Comparison of ENCODE assay signal across 17 cellular contexts in the genomic region with DNA sequence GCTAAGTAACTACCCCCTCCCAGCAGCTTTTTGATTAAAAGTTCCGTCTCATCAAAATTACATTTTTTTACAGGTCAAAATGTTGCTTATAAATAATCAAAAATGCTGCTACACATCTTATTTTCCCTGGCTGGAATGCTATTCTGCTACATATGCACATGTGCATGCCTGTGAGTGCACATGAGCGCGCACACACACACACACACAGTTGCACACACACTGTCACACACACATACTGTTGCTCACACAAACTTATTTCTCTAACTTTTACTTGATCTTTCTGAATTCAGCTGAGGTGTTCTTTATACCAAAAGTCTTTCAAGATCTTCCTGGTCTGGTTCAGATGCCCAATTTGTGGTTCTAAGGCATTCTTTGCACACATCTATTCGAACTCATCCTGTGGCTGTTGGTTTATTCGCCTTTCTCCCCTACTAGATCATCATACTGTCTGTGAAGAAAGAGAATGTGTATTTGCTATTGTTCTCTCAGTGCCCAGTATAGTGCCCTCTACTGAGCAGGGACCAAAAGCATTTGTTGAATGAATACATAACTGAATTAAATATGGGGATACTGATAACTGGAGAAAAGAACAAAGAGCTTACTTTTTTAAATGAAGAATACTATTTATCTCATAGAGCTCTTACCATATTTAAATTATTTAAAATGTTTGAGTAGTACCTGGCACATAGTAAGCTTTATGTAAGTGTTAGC.
DNase-seq lines count a peak whose midpoint lies in the region; ATAC-seq, FAIRE-seq and TF ChIP-seq lines count a peak whose summit lies in the region.
"Had no signal": no experiment of that assay in that cellular context is flagged by ENCODE, and none has a peak within 500 bp of the region (broad histone marks: within the 10 kb centered on the region; RNA-seq: fewer than 3 reads in every experiment).

No MANE protein-coding gene starts in this region.

- H2AFZ ChIP-seq in GM12878 (ENCODE audit: control insufficient read depth, low read depth, low read length) = no peak overlapping the region
- H2AFZ ChIP-seq: PC-9 had no signal

- TF ChIP-seq RAD21 in GM12878 (IDR thresholded peaks at IDR 0.05; ENCODE audit: insufficient read depth, low read depth, low read length) = no peak

- no peaks in the 10 kb centered on the region for H3K36me3 ChIP-seq in DOHH2 (ENCODE audit: control insufficient read depth, low read length)
- H3K36me3 ChIP-seq in GM12878 (ENCODE audit: control insufficient read depth in 2 of 2, insufficient read depth in 2 of 2, low read length in 1 of 2) = no peaks in the 10 kb centered on the region
- H3K36me3 ChIP-seq: HAP-1, tibial artery had no signal

- no peaks in the 10 kb centered on the region for H3K36me3 Mint-ChIP-seq in T-helper 2 cell treated with Interferon-gamma antibody and Interleukin-4, amounts not matched to agents 5 μg/mL and 100 μg/mL, for 36 hours (ENCODE audit: low read depth)

- no peaks in the 10 kb centered on the region for H3F3A ChIP-seq in DOHH2 (ENCODE audit: control insufficient read depth, insufficient read depth)

- no peaks in the 10 kb centered on the region for H3K27me3 ChIP-seq in DOHH2 (ENCODE audit: control insufficient read depth, low read length)
- no peaks in the 10 kb centered on the region for H3K27me3 ChIP-seq in GM12878 (replicated peaks in 1 of 2; ENCODE audit: control insufficient read depth in 2 of 2, insufficient read depth in 2 of 2, low read length in 1 of 2)
- H3K27me3 ChIP-seq: tibial artery had no signal

- no peak overlapping the region for H3K27ac Mint-ChIP-seq in T-helper 2 cell treated with Interferon-gamma antibody and Interleukin-4, amounts not matched to agents 5 μg/mL and 100 μg/mL, for 36 hours

- no peaks in the 10 kb centered on the region for H3K27me3 Mint-ChIP-seq in T-helper 2 cell treated with Interferon-gamma antibody and Interleukin-4, amounts not matched to agents 5 μg/mL and 100 μg/mL, for 36 hours (ENCODE audit: low read depth)

- WGBS in GM12878 (ENCODE audit: insufficient coverage, insufficient replicate concordance, low lambda C conversion rate, missing lambda C conversion rate) = 64% methylated on average over 5 of the region's 5 CpGs

- POLR2A ChIA-PET in GM12878 (lab: Charles Lee) = no interaction called here

- FAIRE-seq in GM12878 (lab: Jason Lieb, UNC) = no peak
- FAIRE-seq: astrocyte had no signal

- DNase-seq in GM12878 (ENCODE audit: low read depth, low spot score) (no peak), lung microvascular endothelial cell (ENCODE audit: low read depth in 2 of 2) (peak; percentile 1 to 13), putamen (ENCODE audit: low spot score) (no peak), left lobe of liver (ENCODE audit: low spot score) (no peak)
- no peak for DNase-seq in T-helper 2 cell treated with Interferon-gamma antibody and Interleukin-4, amounts not matched to agents 5 μg/mL and 100 μg/mL, for 36 hours (ENCODE audit: low spot score)
- DNase-seq: effector CD4-positive, alpha-beta T cell; foreskin melanocyte; KG1; NCI-H146; NCI-H446 treated with DMSO at 0.1 percent for 48 hours; PC-9; tibial artery had no signal

- H3K9ac ChIP-seq in GM12878 (ENCODE audit: control insufficient read depth, insufficient read depth, low read length) = no peak overlapping the region

- no TSS peak for BruUV-seq in GM12878 (replicated peaks; lab: Mats Ljungman, UMichigan)

- SMC1A ChIA-PET in GM12878 (lab: Charles Lee; ENCODE audit: uncharacterized antibody, unreplicated experiment) = interaction anchor here (0.9 to 1.7 kb wide), 5 partner anchors 9 to 53 kb away, joined by 3 to 6 read pairs (median 5); no protein-coding TSS in a partner anchor

- no peaks in the 10 kb centered on the region for H3K9me2 ChIP-seq in DOHH2 (replicated peaks; ENCODE audit: control insufficient read depth, low read length)

- H3K4me3 ChIP-seq in DOHH2 (ENCODE audit: low read length) = no peak overlapping the region
- H3K4me3 ChIP-seq in GM12878 = no peak overlapping the region
- H3K4me3 ChIP-seq: HAP-1, PC-9, tibial artery had no signal

- CTCF ChIA-PET in GM12878 (lab: Yijun Ruan, JAX) = interaction anchor here (0.6 to 3.2 kb wide), 10 partner anchors 11 to 619 kb away, joined by 3 to 23 read pairs (median 3); no protein-coding TSS in a partner anchor

- RAD21 ChIA-PET in GM12878 (lab: Charles Lee; ENCODE audit: unreplicated experiment) = interaction anchor here (1.1 to 1.5 kb wide), 2 partner anchors 53 to 185 kb away, joined by 3 to 10 read pairs; no protein-coding TSS in a partner anchor

- H3K79me2 ChIP-seq in DOHH2 (ENCODE audit: control insufficient read depth, low read length) = no peaks in the 10 kb centered on the region
- H3K79me2 ChIP-seq in GM12878 (ENCODE audit: control insufficient read depth, insufficient read depth, low read length) = no peaks in the 10 kb centered on the region

- no peaks in the 10 kb centered on the region for H3K9me3 Mint-ChIP-seq in T-helper 2 cell treated with Interferon-gamma antibody and Interleukin-4, amounts not matched to agents 5 μg/mL and 100 μg/mL, for 36 hours

- H3K4me1 ChIP-seq in DOHH2 (ENCODE audit: control insufficient read depth, low read length) = no peaks in the 10 kb centered on the region
- H3K4me1 ChIP-seq in GM12878 (ENCODE audit: control insufficient read depth, insufficient read depth, low read length) = no peaks in the 10 kb centered on the region; the same call in 1 of the 2 replicates
- H3K4me1 ChIP-seq: HAP-1 had no signal

- TF ChIP-seq POLR2A in GM12878 (IDR thresholded peaks at IDR 0.05; ENCODE audit: low read depth, low read length) = no peak

- H3K4me3 Mint-ChIP-seq in T-helper 2 cell treated with Interferon-gamma antibody and Interleukin-4, amounts not matched to agents 5 μg/mL and 100 μg/mL, for 36 hours = no peak overlapping the region

- no peak overlapping the region for H3K27ac ChIP-seq in DOHH2 (ENCODE audit: low read depth, low read length)
- H3K27ac ChIP-seq in GM12878 (ENCODE audit: control insufficient read depth, insufficient read depth) = no peak overlapping the region
- H3K27ac ChIP-seq: PC-9 had no signal

- no peaks in the 10 kb centered on the region for H3K4me1 Mint-ChIP-seq in T-helper 2 cell treated with Interferon-gamma antibody and Interleukin-4, amounts not matched to agents 5 μg/mL and 100 μg/mL, for 36 hours (ENCODE audit: low read depth)

- TF ChIP-seq CTCF in DOHH2 (IDR thresholded peaks at IDR 0.05; ENCODE audit: low read depth, low read length, poor library complexity, severe bottlenecking) (peak; percentile 41), LNCAP (IDR thresholded peaks at IDR 0.05) (peak; percentile 63), GM12878 (IDR thresholded peaks at IDR 0.05 in 2 of 3, conservative IDR thresholded peaks at IDR 0.05 in 1 of 3; ENCODE audit: control insufficient read depth in 2 of 3, extremely low read depth in 1 of 3, insufficient read depth in 1 of 3, low read depth in 3 of 3, low read length in 3 of 3) (peak in 2 of 3 experiments; percentile 4 to 21; a peak in 1 of 6 replicates)

- ATAC-seq in GM12878 (no peak), left lobe of liver (no peak), HG02885 (IDR thresholded peaks at IDR 0.05; ENCODE audit: poor library complexity, unreplicated experiment) (no peak)

- in situ Hi-C loops in GM12878 (cut with MboI) = no loop called here

- no peak for TF ChIP-seq EP300 in GM12878 (IDR thresholded peaks at IDR 0.05; ENCODE audit: borderline replicate concordance in 1 of 2, control insufficient read depth in 1 of 2, low read depth in 2 of 2, low read length in 2 of 2)

- intact Hi-C loops in GM12878 (cut with micrococcal nuclease; ENCODE audit: unreplicated experiment) = no loop called here

- no peak overlapping the region for H3K4me2 ChIP-seq in DOHH2 (ENCODE audit: low read length)
- no peak overlapping the region for H3K4me2 ChIP-seq in GM12878 (ENCODE audit: control insufficient read depth, insufficient read depth)
- H3K4me2 ChIP-seq: PC-9 had no signal

- H3K9me3 ChIP-seq in DOHH2 (ENCODE audit: control insufficient read depth, insufficient read depth, low read length) (no peaks in the 10 kb centered on the region), GM12878 (replicated peaks; ENCODE audit: control insufficient read depth, insufficient read depth, low read length) (no peaks in the 10 kb centered on the region)
- H3K9me3 ChIP-seq: HAP-1, tibial artery had no signal

- H4K20me1 ChIP-seq in DOHH2 (ENCODE audit: control insufficient read depth, insufficient read depth, low read depth, low read length) (no peaks in the 10 kb centered on the region), GM12878 (ENCODE audit: control insufficient read depth, insufficient read depth) (no peaks in the 10 kb centered on the region)

TF ChIP-seq in GM12878, 131 proteins besides CTCF, POLR2A, EP300 and RAD21 (continues in another document):
- TF ChIP-seq MXI1 (IDR thresholded peaks at IDR 0.05; ENCODE audit: low read depth, low read length) (no peak), MEF2A (IDR thresholded peaks at IDR 0.05; ENCODE audit: insufficient read depth, low read depth, low read length) (no peak)
- TF ChIP-seq, protein P1, sequence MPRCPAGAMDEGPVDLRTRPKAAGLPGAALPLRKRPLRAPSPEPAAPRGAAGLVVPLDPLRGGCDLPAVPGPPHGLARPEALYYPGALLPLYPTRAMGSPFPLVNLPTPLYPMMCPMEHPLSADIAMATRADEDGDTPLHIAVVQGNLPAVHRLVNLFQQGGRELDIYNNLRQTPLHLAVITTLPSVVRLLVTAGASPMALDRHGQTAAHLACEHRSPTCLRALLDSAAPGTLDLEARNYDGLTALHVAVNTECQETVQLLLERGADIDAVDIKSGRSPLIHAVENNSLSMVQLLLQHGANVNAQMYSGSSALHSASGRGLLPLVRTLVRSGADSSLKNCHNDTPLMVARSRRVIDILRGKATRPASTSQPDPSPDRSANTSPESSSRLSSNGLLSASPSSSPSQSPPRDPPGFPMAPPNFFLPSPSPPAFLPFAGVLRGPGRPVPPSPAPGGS (IDR thresholded peaks at IDR 0.05; ENCODE audit: borderline replicate concordance, insufficient read depth, low read depth, low read length, poor library complexity, severe bottlenecking) = peak; percentile 89
- TF ChIP-seq, protein P2, sequence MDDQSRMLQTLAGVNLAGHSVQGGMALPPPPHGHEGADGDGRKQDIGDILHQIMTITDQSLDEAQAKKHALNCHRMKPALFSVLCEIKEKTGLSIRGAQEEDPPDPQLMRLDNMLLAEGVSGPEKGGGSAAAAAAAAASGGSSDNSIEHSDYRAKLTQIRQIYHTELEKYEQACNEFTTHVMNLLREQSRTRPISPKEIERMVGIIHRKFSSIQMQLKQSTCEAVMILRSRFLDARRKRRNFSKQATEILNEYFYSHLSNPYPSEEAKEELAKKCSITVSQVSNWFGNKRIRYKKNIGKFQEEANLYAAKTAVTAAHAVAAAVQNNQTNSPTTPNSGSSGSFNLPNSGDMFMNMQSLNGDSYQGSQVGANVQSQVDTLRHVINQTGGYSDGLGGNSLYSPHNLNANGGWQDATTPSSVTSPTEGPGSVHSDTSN (IDR thresholded peaks at IDR 0.05; ENCODE audit: insufficient replicate concordance, low read depth, low read length) = no peak

Comparison
In these comparisons a context has a peak if more than half of its experiments do, and no peak if none do; other contexts are left out.
1. CTCF ChIP-seq: peak in every context shown above with its lines; median percentile 63 in LNCAP; 41 in DOHH2; 12 in GM12878.
2. DNase-seq: peak in lung microvascular endothelial cell (2 of 2); none in GM12878 (single experiment), putamen (single experiment), T-helper 2 cell treated with Interferon-gamma antibody and Interleukin-4, amounts not matched to agents 5 μg/mL and 100 μg/mL, for 36 hours (single experiment) and left lobe of liver (single experiment).